In genomic region chr3:116905805-116906204, GRCh38 we compare ENCODE assay signal across 21 cellular contexts.
DNase-seq lines count a peak whose midpoint lies in the region; ATAC-seq and TF ChIP-seq lines count a peak whose summit lies in the region.
"Had no signal": no experiment of that assay in that cellular context is flagged by ENCODE, and none has a peak within 500 bp of the region (broad histone marks: within the 10 kb centered on the region; RNA-seq: fewer than 3 reads in every experiment).

No MANE protein-coding gene starts in this region.

- H3K4me3 ChIP-seq in ascending aorta = no peak overlapping the region
- H3K4me3 ChIP-seq in SJCRH30 = no peak overlapping the region
- H3K4me3 ChIP-seq: MG63 had no signal

- TF ChIP-seq CTCF in foreskin keratinocyte (conservative IDR thresholded peaks at IDR 0.05) (no peak), ascending aorta (IDR thresholded peaks at IDR 0.05) (no peak)

- ATAC-seq in foreskin keratinocyte (peak; percentile 70), HG02610 (IDR thresholded peaks at IDR 0.05; ENCODE audit: unreplicated experiment) (no peak)

- DNase-seq in LHCN-M2 (ENCODE audit: low read depth) (peak; percentile 45), astrocyte of the hippocampus (ENCODE audit: low read depth, low spot score) (peak; percentile 31), foreskin keratinocyte (peak; percentile 42 to 65), renal cortical epithelial cell (ENCODE audit: low read depth) (peak; percentile 30), ascending aorta (ENCODE audit: low spot score in 2 of 2) (no peak), SJCRH30 (no peak)
- DNase-seq in stimulated activated CD4-positive, alpha-beta T cell treated with anti-CD3 and anti-CD28 coated beads, Interleukin-4, amount 100 ng/mL, for 1 hour = no peak
- DNase-seq: ACHN; C1 segment of cervical spinal cord; CD8-positive, alpha-beta memory T cell; H7; HFFc6; MG63; NCI-H1048; NCI-H1436; NCI-H2029; NCI-H345; NCI-H526; SW 1271 had no signal

- no peaks in the 10 kb centered on the region for H3K36me3 ChIP-seq in ascending aorta
- H3K36me3 ChIP-seq in SJCRH30 = no peaks in the 10 kb centered on the region
- H3K36me3 ChIP-seq: MG63 had no signal

- intact Hi-C loops in ascending aorta (cut with DNase I) = no loop called here

- H3K4me1 ChIP-seq in foreskin keratinocyte (no peaks in the 10 kb centered on the region), ascending aorta (no peaks in the 10 kb centered on the region), SJCRH30 (no peaks in the 10 kb centered on the region)

- no peak overlapping the region for H3K27ac ChIP-seq in foreskin keratinocyte
- no peak overlapping the region for H3K27ac ChIP-seq in ascending aorta
- H3K27ac ChIP-seq in SJCRH30 = no peak overlapping the region
- H3K27ac ChIP-seq: KMS-11 had no signal

- H3K27me3 ChIP-seq in foreskin keratinocyte (peaks cover 3% of the 10 kb centered on the region), ascending aorta (no peaks in the 10 kb centered on the region), SJCRH30 (no peaks in the 10 kb centered on the region)
- H3K27me3 ChIP-seq: MG63 had no signal

- H3K9me3 ChIP-seq in ascending aorta = no peaks in the 10 kb centered on the region
- no peaks in the 10 kb centered on the region for H3K9me3 ChIP-seq in SJCRH30 (replicated peaks)
- H3K9me3 ChIP-seq: MG63 had no signal

Comparison
In these comparisons a context has a peak if more than half of its experiments do, and no peak if none do; other contexts are left out.
1. DNase-seq: peak in LHCN-M2 (single experiment), astrocyte of the hippocampus (single experiment), foreskin keratinocyte (2 of 2) and renal cortical epithelial cell (single experiment); none in ascending aorta (0 of 2), SJCRH30 (0 of 2) and stimulated activated CD4-positive, alpha-beta T cell treated with anti-CD3 and anti-CD28 coated beads, Interleukin-4, amount 100 ng/mL, for 1 hour (single experiment).